Comparison of ENCODE assay signal across 15 cellular contexts in genomic region chr6:13462380-13463326, GRCh38. TPM values are rescaled to one million over a fixed set of nuclear protein-coding genes. Genes with fewer than 3 reads are reported as not detected.
DNase-seq lines count a peak whose midpoint lies in the region; ATAC-seq and TF ChIP-seq lines count a peak whose summit lies in the region.
"Had no signal": no experiment of that assay in that cellular context is flagged by ENCODE, and none has a peak within 500 bp of the region (broad histone marks: within the 10 kb centered on the region; RNA-seq: fewer than 3 reads in every experiment).

No MANE protein-coding gene starts in this region.

- H3K27ac Mint-ChIP-seq in activated CD4-positive, alpha-beta T cell treated with anti-CD3 and anti-CD28 coated beads, Interleukin-2, amount 10 ng/mL, durations not matched to agents 24 days and 14 days = no peak overlapping the region
- peak overlapping the region; percentile 65 for H3K27ac Mint-ChIP-seq in endodermal cell

- no peaks in the 10 kb centered on the region for H3K27me3 Mint-ChIP-seq in activated CD4-positive, alpha-beta T cell treated with anti-CD3 and anti-CD28 coated beads, Interleukin-2, amount 10 ng/mL, durations not matched to agents 24 days and 14 days
- H3K27me3 Mint-ChIP-seq in endodermal cell (ENCODE audit: insufficient read depth) = peaks cover 7% of the 10 kb centered on the region

- peak overlapping the region; percentile 51 for H3K4me2 ChIP-seq in Loucy (ENCODE audit: low read depth, low read length, poor library complexity, severe bottlenecking)
- peak overlapping the region; percentile 22 for H3K4me2 ChIP-seq in neuronal stem cell (ENCODE audit: insufficient read depth, low read length, poor library complexity, severe bottlenecking)

- H3K79me2 ChIP-seq in Loucy (ENCODE audit: insufficient read depth, low read length) = peaks cover 32% of the 10 kb centered on the region; the same call in 1 of the 2 replicates

- H2BK12ac ChIP-seq in neuronal stem cell (ENCODE audit: low read length) = no peak overlapping the region

- no peak overlapping the region for H4K91ac ChIP-seq in neuronal stem cell (ENCODE audit: low read depth, low read length, poor library complexity)

- H2BK15ac ChIP-seq in neuronal stem cell (ENCODE audit: low read length) = no peak overlapping the region

- no peak overlapping the region for H2BK120ac ChIP-seq in neuronal stem cell (ENCODE audit: low read depth, low read length)

- H3K14ac ChIP-seq in neuronal stem cell (ENCODE audit: low read length) = no peak overlapping the region

- H3K4me1 ChIP-seq in Loucy (ENCODE audit: insufficient read depth, low read length, poor library complexity, severe bottlenecking) (peaks cover 48% of the 10 kb centered on the region), endodermal cell (ENCODE audit: control insufficient read depth, insufficient read depth, low read length) (peaks cover 2% of the 10 kb centered on the region), neuronal stem cell (ENCODE audit: control insufficient read depth in 2 of 2, insufficient read depth in 1 of 2, low read depth in 1 of 2, low read length in 2 of 2) (peaks cover 7 to 8% of the 10 kb centered on the region in 2 donors)

- no peaks in the 10 kb centered on the region for H3K9me2 ChIP-seq in Loucy (replicated peaks; ENCODE audit: low read depth, low read length)

- peaks cover 3% of the 10 kb centered on the region for H3K36me3 Mint-ChIP-seq in activated CD4-positive, alpha-beta T cell treated with anti-CD3 and anti-CD28 coated beads, Interleukin-2, amount 10 ng/mL, durations not matched to agents 24 days and 14 days (ENCODE audit: low read depth)
- H3K36me3 Mint-ChIP-seq in endodermal cell (ENCODE audit: low read depth) = no peaks in the 10 kb centered on the region

- peak overlapping the region; percentile 60 for H3K4me3 Mint-ChIP-seq in activated CD4-positive, alpha-beta T cell treated with anti-CD3 and anti-CD28 coated beads, Interleukin-2, amount 10 ng/mL, durations not matched to agents 24 days and 14 days
- H3K4me3 Mint-ChIP-seq in endodermal cell = peak overlapping the region; percentile 35
- H3K4me3 Mint-ChIP-seq: neural crest cell had no signal

- DNase-seq in activated CD4-positive, alpha-beta T cell treated with anti-CD3 and anti-CD28 coated beads, Interleukin-2, amount 10 ng/mL, durations not matched to agents 24 days and 14 days = no peak
- no peak for DNase-seq in activated CD4-positive, alpha-beta T cell treated with anti-CD3 and anti-CD28 coated beads for 1 hour
- DNase-seq in endodermal cell = peak; percentile 75
- DNase-seq in neuronal stem cell (ENCODE audit: low spot score) = no peak
- DNase-seq in MG63 = no peak
- no peak for DNase-seq in Right ventricle myocardium superior
- DNase-seq: ACHN; anterior cingulate cortex; Kasumi-1; NCI-H446; SHP77; stimulated activated naive CD4-positive, alpha-beta T cell treated with Interleukin-2 at 50 U/mL for 16 hours had no signal

- H3K27me3 ChIP-seq in Loucy (ENCODE audit: insufficient read depth, low read length, poor library complexity, severe bottlenecking) (no peaks in the 10 kb centered on the region), endodermal cell (ENCODE audit: control insufficient read depth, insufficient read depth, low read length, poor library complexity, severe bottlenecking) (no peaks in the 10 kb centered on the region), neuronal stem cell (ENCODE audit: control insufficient read depth in 3 of 3, insufficient read depth in 3 of 3, low read depth in 1 of 3, low read length in 3 of 3) (no peaks in the 10 kb centered on the region), MG63 (no peaks in the 10 kb centered on the region)

- H2AK5ac ChIP-seq in neuronal stem cell (ENCODE audit: low read depth, low read length) = no peak overlapping the region

- no peak overlapping the region for H2BK5ac ChIP-seq in neuronal stem cell (ENCODE audit: low read length)

- H3K9ac ChIP-seq in Loucy (ENCODE audit: low read depth, low read length, poor library complexity, severe bottlenecking) (peak overlapping the region; percentile 9), endodermal cell (ENCODE audit: extremely low read depth, low read length, poor library complexity, severe bottlenecking) (no peak overlapping the region), neuronal stem cell (ENCODE audit: low read depth, low read length, poor library complexity) (no peak overlapping the region)

- H3K18ac ChIP-seq in neuronal stem cell (ENCODE audit: low read length) = no peak overlapping the region

- H3K4me1 Mint-ChIP-seq in activated CD4-positive, alpha-beta T cell treated with anti-CD3 and anti-CD28 coated beads, Interleukin-2, amount 10 ng/mL, durations not matched to agents 24 days and 14 days = peaks cover 55% of the 10 kb centered on the region
- H3K4me1 Mint-ChIP-seq in endodermal cell = peaks cover 17% of the 10 kb centered on the region

- no peak for ATAC-seq in Right ventricle myocardium superior (ENCODE audit: poor library complexity)
- no peak for ATAC-seq in HG03097 (IDR thresholded peaks at IDR 0.05; ENCODE audit: low FRiP score, unreplicated experiment)

- H3F3A ChIP-seq in Loucy (ENCODE audit: low read depth) = no peaks in the 10 kb centered on the region

- no peak overlapping the region for H3K27ac ChIP-seq in endodermal cell (ENCODE audit: low read depth, low read length)
- no peak overlapping the region for H3K27ac ChIP-seq in neuronal stem cell (replicated peaks; ENCODE audit: low read length)

- WGBS in endodermal cell (ENCODE audit: insufficient coverage in 1 of 2, insufficient read length in 1 of 2), 2 experiments = 32 to 38% methylated on average over 10 to 13 of the region's 13 CpGs
- no CpG with 5 or more reads among the region's 13 CpGs for WGBS in neuronal stem cell (ENCODE audit: extremely low coverage in 2 of 2, insufficient read length in 2 of 2, insufficient replicate concordance in 1 of 2), 2 donors

- H3K4ac ChIP-seq in neuronal stem cell (ENCODE audit: low read length) = no peak overlapping the region

- H4K20me1 ChIP-seq in Loucy (ENCODE audit: insufficient read depth, low read length, poor library complexity, severe bottlenecking) = no peaks in the 10 kb centered on the region

- no peaks in the 10 kb centered on the region for H3K79me1 ChIP-seq in neuronal stem cell (ENCODE audit: low read depth, low read length)

- no peak overlapping the region for H4K8ac ChIP-seq in neuronal stem cell (ENCODE audit: low read depth, low read length)

- no peak overlapping the region for H2AFZ ChIP-seq in Loucy (ENCODE audit: low read length)
- H2AFZ ChIP-seq in neuronal stem cell (ENCODE audit: low read length) = no peak overlapping the region

- intact Hi-C loops in activated CD4-positive, alpha-beta T cell treated with anti-CD3 and anti-CD28 coated beads, Interleukin-2, amount 10 ng/mL, durations not matched to agents 24 days and 14 days (cut with micrococcal nuclease) = no loop called here
- intact Hi-C loops in Right ventricle myocardium superior (cut with DNase I) = no loop called here

- H3K36me3 ChIP-seq in Loucy (ENCODE audit: insufficient read depth, low read length) (no peaks in the 10 kb centered on the region), endodermal cell (ENCODE audit: control insufficient read depth, insufficient read depth, low read length) (no peaks in the 10 kb centered on the region), neuronal stem cell (replicated peaks in 1 of 2; ENCODE audit: control insufficient read depth in 2 of 2, insufficient read depth in 2 of 2, low read length in 2 of 2) (no peaks in the 10 kb centered on the region), MG63 (no peaks in the 10 kb centered on the region)

- H3K4me3 ChIP-seq in Loucy (ENCODE audit: low read length, poor library complexity, severe bottlenecking) (no peak overlapping the region), endodermal cell (ENCODE audit: low read length) (no peak overlapping the region), neuronal stem cell (ENCODE audit: low read length in 2 of 2) (no peak overlapping the region), MG63 (no peak overlapping the region)

- no peak overlapping the region for H3K23ac ChIP-seq in neuronal stem cell (ENCODE audit: low read depth, low read length, poor library complexity)

- TF ChIP-seq CTCF in Loucy (conservative IDR thresholded peaks at IDR 0.05; ENCODE audit: low read length) (no peak), endodermal cell (conservative IDR thresholded peaks at IDR 0.05) (no peak)

- H3K9me3 Mint-ChIP-seq in activated CD4-positive, alpha-beta T cell treated with anti-CD3 and anti-CD28 coated beads, Interleukin-2, amount 10 ng/mL, durations not matched to agents 24 days and 14 days = no peaks in the 10 kb centered on the region
- H3K9me3 Mint-ChIP-seq in endodermal cell = no peaks in the 10 kb centered on the region
- H3K9me3 Mint-ChIP-seq: neural crest cell had no signal

- no peaks in the 10 kb centered on the region for H3K9me3 ChIP-seq in Loucy (ENCODE audit: insufficient read depth, low read depth, low read length)
- no peaks in the 10 kb centered on the region for H3K9me3 ChIP-seq in endodermal cell (ENCODE audit: control insufficient read depth, low read length)
- no peaks in the 10 kb centered on the region for H3K9me3 ChIP-seq in neuronal stem cell (replicated peaks in 1 of 2; ENCODE audit: control insufficient read depth in 2 of 2, insufficient read depth in 1 of 2, low read depth in 1 of 2, low read length in 2 of 2)
- H3K9me3 ChIP-seq in MG63 = no peaks in the 10 kb centered on the region

RNA-seq across cellular contexts. Expression of gene GFOD1, which starts 24.7 kb away (rescaled TPM):
- total RNA-seq in activated CD4-positive, alpha-beta T cell treated with anti-CD3 and anti-CD28 coated beads, Interleukin-2, amount 10 ng/mL, durations not matched to agents 24 days and 14 days = 9.8 and 10.2 TPM in 2 replicates
- total RNA-seq in endodermal cell (1 to 10 TPM in 1 of 2 donors, under 1 TPM in 1; 0.71 to 1.9 TPM), Right ventricle myocardium superior (46.2 TPM)
- polyA plus RNA-seq in endodermal cell (2013, experiment 1 of 2) = 1.6 TPM
- polyA plus RNA-seq in endodermal cell (2013, experiment 2 of 2) = 1.5 TPM
- 1.3 TPM for polyA plus RNA-seq in neuronal stem cell (2013, experiment 1 of 2)
- polyA plus RNA-seq in neuronal stem cell (2013, experiment 2 of 2) = 1.4 TPM
- 0.72 and 1.3 TPM in 2 replicates for total RNA-seq in MG63 (2014; rRNA removed; shearing (Covaris generic); ENCODE audit: low replicate concordance)
